In genomic region chr2:233265899-233266431, GRCh38 we compare ENCODE assay signal across 20 cellular contexts. TPM values are rescaled to one million over a fixed set of nuclear protein-coding genes. Genes with fewer than 3 reads are reported as not detected.
A peak's percentile ranks its signal among the peaks of the same experiment; 100 is the strongest.
DNase-seq lines count a peak whose midpoint lies in the region; ATAC-seq, FAIRE-seq and TF ChIP-seq lines count a peak whose summit lies in the region.
"Had no signal": no experiment of that assay in that cellular context is flagged by ENCODE, and none has a peak within 500 bp of the region (broad histone marks: within the 10 kb centered on the region; RNA-seq: fewer than 3 reads in every experiment).

No MANE protein-coding gene starts in this region.

- H3K27me3 Mint-ChIP-seq in CD4-positive, alpha-beta T cell, result no peaks in the 10 kb centered on the region
- no peaks in the 10 kb centered on the region for H3K27me3 Mint-ChIP-seq in activated T-helper 1 cell treated with anti-CD3 and anti-CD28 coated beads, Interleukin-12 subunit alpha, Interleukin-12 subunit beta, Interleukin-2, Interleukin-4 antibody, amounts not matched to agents 30 ng/mL and 10 ng/mL and 1 ng/mL, durations not matched to agents 14 hours and 24 hours and 36 hours (ENCODE audit: insufficient read depth)
- H3K27me3 Mint-ChIP-seq in naive B cell, result no peaks in the 10 kb centered on the region

- peak; percentile 74 for FAIRE-seq in GM12892 (lab: Jason Lieb, UNC)
- FAIRE-seq: G401.6, keratinocyte had no signal

- peak overlapping the region; percentile 14 for H3K27ac ChIP-seq in CD4-positive, alpha-beta T cell (ENCODE audit: low read depth, low read length)
- H3K27ac ChIP-seq: C4-2B, SK-N-MC had no signal

- no peak overlapping the region for H3K4me3 Mint-ChIP-seq in CD4-positive, alpha-beta T cell
- H3K4me3 Mint-ChIP-seq in activated T-helper 1 cell treated with anti-CD3 and anti-CD28 coated beads, Interleukin-12 subunit alpha, Interleukin-12 subunit beta, Interleukin-2, Interleukin-4 antibody, amounts not matched to agents 30 ng/mL and 10 ng/mL and 1 ng/mL, durations not matched to agents 14 hours and 24 hours and 36 hours, result no peak overlapping the region
- no peak overlapping the region for H3K4me3 Mint-ChIP-seq in naive B cell
- H3K4me3 Mint-ChIP-seq: WTC11 had no signal

- POLR2A ChIA-PET in CD4-positive, alpha-beta T cell (lab: Charles Lee), result interaction anchor here (1.1 to 3.7 kb wide), 2 partner anchors 14 to 153 kb away, joined by 3 to 82 read pairs; partner anchors contain the start of gene ATG16L1

- peaks cover 98% of the 10 kb centered on the region for H3K36me3 Mint-ChIP-seq in CD4-positive, alpha-beta T cell (ENCODE audit: low read depth)
- peaks cover 76% of the 10 kb centered on the region for H3K36me3 Mint-ChIP-seq in activated T-helper 1 cell treated with anti-CD3 and anti-CD28 coated beads, Interleukin-12 subunit alpha, Interleukin-12 subunit beta, Interleukin-2, Interleukin-4 antibody, amounts not matched to agents 30 ng/mL and 10 ng/mL and 1 ng/mL, durations not matched to agents 14 hours and 24 hours and 36 hours (ENCODE audit: low read depth)
- H3K36me3 Mint-ChIP-seq in naive B cell, result peaks cover 36 to 45% of the 10 kb centered on the region in 2 donors

- no peaks in the 10 kb centered on the region for H3K9me3 ChIP-seq in CD4-positive, alpha-beta T cell (ENCODE audit: control insufficient read depth, low read length)

- no peak for ATAC-seq in CD4-positive, alpha-beta T cell (ENCODE audit: poor library complexity)
- ATAC-seq in naive B cell (ENCODE audit: low read depth in 2 of 2) (no peak), omental fat pad (ENCODE audit: low FRiP score) (no peak), GM19463 (IDR thresholded peaks at IDR 0.05; ENCODE audit: unreplicated experiment) (no peak)
- ATAC-seq: WTC11 had no signal

- H3K9me3 Mint-ChIP-seq in CD4-positive, alpha-beta T cell, result no peaks in the 10 kb centered on the region
- H3K9me3 Mint-ChIP-seq in activated T-helper 1 cell treated with anti-CD3 and anti-CD28 coated beads, Interleukin-12 subunit alpha, Interleukin-12 subunit beta, Interleukin-2, Interleukin-4 antibody, amounts not matched to agents 30 ng/mL and 10 ng/mL and 1 ng/mL, durations not matched to agents 14 hours and 24 hours and 36 hours, result no peaks in the 10 kb centered on the region
- H3K9me3 Mint-ChIP-seq in naive B cell, result no peaks in the 10 kb centered on the region
- H3K9me3 Mint-ChIP-seq: WTC11 had no signal

- H3K27ac Mint-ChIP-seq in CD4-positive, alpha-beta T cell, result peak overlapping the region; percentile 97
- peak overlapping the region; percentile 74 for H3K27ac Mint-ChIP-seq in activated T-helper 1 cell treated with anti-CD3 and anti-CD28 coated beads, Interleukin-12 subunit alpha, Interleukin-12 subunit beta, Interleukin-2, Interleukin-4 antibody, amounts not matched to agents 30 ng/mL and 10 ng/mL and 1 ng/mL, durations not matched to agents 14 hours and 24 hours and 36 hours
- peak overlapping the region in 5 of 6 donors; percentile 56 to 98 (median 75) for H3K27ac Mint-ChIP-seq in naive B cell
- H3K27ac Mint-ChIP-seq: WTC11 had no signal

- no peak for DNase-seq in CD4-positive, alpha-beta T cell
- no peak for DNase-seq in GM12892 (ENCODE audit: insufficient read length)
- DNase-seq in activated T-helper 1 cell treated with anti-CD3 and anti-CD28 coated beads, Interleukin-12 subunit alpha, Interleukin-12 subunit beta, Interleukin-2, Interleukin-4 antibody, amounts not matched to agents 30 ng/mL and 10 ng/mL and 1 ng/mL, durations not matched to agents 14 hours and 24 hours and 36 hours (ENCODE audit: low spot score), result no peak
- DNase-seq in naive B cell, result no peak
- DNase-seq in NCI-H146 treated with DMSO at 0.1 percent for 48 hours (lab: John Stamatoyannopoulos, UW; ENCODE audit: unreplicated experiment), result no peak
- no peak for DNase-seq in omental fat pad (ENCODE audit: low spot score)
- DNase-seq: H7; KBM-7; NCI-H1105 treated with DMSO at 0.1 percent for 48 hours; NCI-H446; stimulated activated CD4-positive, alpha-beta T cell treated with anti-CD3 and anti-CD28 coated beads, Interleukin-1b, Interleukin-23, amount 100 ng/mL, for 48 hours; stimulated activated CD8-positive, alpha-beta memory T cell treated with anti-CD3 and anti-CD28 coated beads, Interleukin-4, amount 100 ng/mL, for 48 hours had no signal

- intact Hi-C loops in CD4-positive, alpha-beta T cell (cut with DNase I, micrococcal nuclease), result loop anchor here (1.0 to 5.0 kb wide), 4 partner anchors 12 to 184 kb away; partner anchors contain the start of gene DGKD (in 1 of the 2)
- intact Hi-C loops in activated T-helper 1 cell treated with anti-CD3 and anti-CD28 coated beads, Interleukin-12 subunit alpha, Interleukin-12 subunit beta, Interleukin-2, Interleukin-4 antibody, amounts not matched to agents 30 ng/mL and 10 ng/mL and 1 ng/mL, durations not matched to agents 14 hours and 24 hours and 36 hours (cut with micrococcal nuclease), result loop anchor here (5.0 to 10.0 kb wide), 2 partner anchors 299 to 414 kb away; partner anchors contain the start of gene USP40

- peaks cover 75% of the 10 kb centered on the region for H3K4me1 Mint-ChIP-seq in CD4-positive, alpha-beta T cell (ENCODE audit: low read depth)
- peaks cover 76% of the 10 kb centered on the region for H3K4me1 Mint-ChIP-seq in activated T-helper 1 cell treated with anti-CD3 and anti-CD28 coated beads, Interleukin-12 subunit alpha, Interleukin-12 subunit beta, Interleukin-2, Interleukin-4 antibody, amounts not matched to agents 30 ng/mL and 10 ng/mL and 1 ng/mL, durations not matched to agents 14 hours and 24 hours and 36 hours (ENCODE audit: low read depth)
- peaks cover 48 to 63% (median 60%) of the 10 kb centered on the region in 3 donors for H3K4me1 Mint-ChIP-seq in naive B cell
- H3K4me1 Mint-ChIP-seq: WTC11 had no signal

- CTCF ChIA-PET in CD4-positive, alpha-beta T cell (lab: Charles Lee), result interaction anchor here (0.5 kb wide), 1 partner anchor 8 kb away, joined by 3 read pairs; no protein-coding TSS in a partner anchor

- H3K27me3 ChIP-seq in CD4-positive, alpha-beta T cell (ENCODE audit: control insufficient read depth, insufficient read depth, low read length), result no peaks in the 10 kb centered on the region

- TF ChIP-seq CTCF in CD4-positive, alpha-beta T cell (IDR thresholded peaks at IDR 0.05), result no peak
- TF ChIP-seq CTCF in omental fat pad (IDR thresholded peaks at IDR 0.05), result no peak

- TF ChIP-seq POLR2A in GM12892 (IDR thresholded peaks at IDR 0.05; ENCODE audit: low read depth, low read length), result no peak

RNA-seq across cellular contexts. Expression of gene ATG16L1, which starts 14.5 kb away (rescaled TPM):
- 100 to 1,000 TPM; 134 to 135 TPM for total RNA-seq in CD4-positive, alpha-beta T cell
- 9.2 TPM for polyA plus RNA-seq in GM12892 (2012; ENCODE audit: missing spikeins)
- total RNA-seq in activated T-helper 1 cell treated with anti-CD3 and anti-CD28 coated beads, Interleukin-12 subunit alpha, Interleukin-12 subunit beta, Interleukin-2, Interleukin-4 antibody, amounts not matched to agents 30 ng/mL and 10 ng/mL and 1 ng/mL, durations not matched to agents 14 hours and 24 hours and 36 hours, result 42.4 and 42.7 TPM in 2 replicates
- polyA plus RNA-seq in naive B cell (ENCODE audit: low read depth in 6 of 6), result 10 to 100 TPM in 2 of 6 donors, 1 to 10 TPM in 4; 7.5 to 17.6 (median 9.6) TPM
- 10 to 100 TPM; 20.6 to 55.2 (median 27.6) TPM for total RNA-seq in omental fat pad

RNA-seq across cellular contexts. Expression of gene SAG, which starts 41.7 kb away (rescaled TPM):
- total RNA-seq in CD4-positive, alpha-beta T cell, result under 1 TPM; 0.03 to 0.22 TPM
- polyA plus RNA-seq in GM12892 (2012; ENCODE audit: missing spikeins), result not detected
- 0.08 and 0.32 TPM in 2 replicates for total RNA-seq in activated T-helper 1 cell treated with anti-CD3 and anti-CD28 coated beads, Interleukin-12 subunit alpha, Interleukin-12 subunit beta, Interleukin-2, Interleukin-4 antibody, amounts not matched to agents 30 ng/mL and 10 ng/mL and 1 ng/mL, durations not matched to agents 14 hours and 24 hours and 36 hours
- polyA plus RNA-seq in naive B cell (ENCODE audit: low read depth in 6 of 6), result not detected
- total RNA-seq in omental fat pad, result under 1 TPM in 1 of 4 donors, not detected in 3; 0.09 TPM
- total RNA-seq: glomerular endothelial cell, H7, ureter, WTC11 had no signal
- polyA plus RNA-seq: keratinocyte had no signal
